Comparison of ENCODE assay signal across 8 cellular contexts in genomic region chr12:46517579-46517962, GRCh38.
DNase-seq lines count a peak whose midpoint lies in the region; ATAC-seq and TF ChIP-seq lines count a peak whose summit lies in the region.

No MANE protein-coding gene starts in this region.

- POLR2A ChIA-PET in CD8-positive, alpha-beta memory T cell (lab: Charles Lee): no interaction called here

- no peaks in the 10 kb centered on the region for H3K9me3 Mint-ChIP-seq in CD8-positive, alpha-beta memory T cell
- no peaks in the 10 kb centered on the region for H3K9me3 Mint-ChIP-seq in endothelial cell (ENCODE audit: unreplicated experiment)

- TF ChIP-seq CTCF in brain microvascular endothelial cell (IDR thresholded peaks at IDR 0.05; ENCODE audit: low read depth, low read length, missing control alignments) (peak; percentile 5), endothelial cell (IDR thresholded peaks at IDR 0.05; ENCODE audit: unreplicated experiment) (no peak)

- H3K9me3 ChIP-seq in CD8-positive, alpha-beta memory T cell (ENCODE audit: low read length): no peaks in the 10 kb centered on the region

- ATAC-seq in GM19397 (IDR thresholded peaks at IDR 0.05; ENCODE audit: unreplicated experiment) (peak; percentile 28), HG03139 (IDR thresholded peaks at IDR 0.05; ENCODE audit: unreplicated experiment) (peak; percentile 31)

- no peak for DNase-seq in CD8-positive, alpha-beta memory T cell
- DNase-seq in brain microvascular endothelial cell (no peak), NCI-H2171 (lab: John Stamatoyannopoulos, UW) (no peak), AML-193 (lab: John Stamatoyannopoulos, UW) (no peak), endothelial cell (ENCODE audit: low spot score) (no peak), hypothalamus (lab: John Stamatoyannopoulos, UW) (no peak)

- no peak overlapping the region for H3K4me3 ChIP-seq in CD8-positive, alpha-beta memory T cell (ENCODE audit: low read length)
- H3K4me3 ChIP-seq in brain microvascular endothelial cell (ENCODE audit: low read depth, low read length): no peak overlapping the region

- H3K36me3 Mint-ChIP-seq in CD8-positive, alpha-beta memory T cell: peaks cover 0 to 20% (median 2%) of the 10 kb centered on the region in 3 donors
- H3K36me3 Mint-ChIP-seq in endothelial cell (ENCODE audit: low read depth, unreplicated experiment): no peaks in the 10 kb centered on the region

- in situ Hi-C loops in brain microvascular endothelial cell (cut with HindIII; ENCODE audit: low pct_ligation_motif_present, low sequenced_read_pairs): no loop called here

- peak overlapping the region; percentile 15 to 67 (median 38) for H3K4me3 Mint-ChIP-seq in CD8-positive, alpha-beta memory T cell
- no peak overlapping the region for H3K4me3 Mint-ChIP-seq in endothelial cell (ENCODE audit: unreplicated experiment)

- CTCF ChIA-PET in CD8-positive, alpha-beta memory T cell (lab: Charles Lee): no interaction called here

- no peaks in the 10 kb centered on the region for H3K27me3 Mint-ChIP-seq in CD8-positive, alpha-beta memory T cell
- H3K27me3 Mint-ChIP-seq in endothelial cell (ENCODE audit: unreplicated experiment): peaks cover 2% of the 10 kb centered on the region

- H3K27ac ChIP-seq in CD8-positive, alpha-beta memory T cell (ENCODE audit: low read depth, low read length): no peak overlapping the region
- no peak overlapping the region for H3K27ac ChIP-seq in brain microvascular endothelial cell

- peaks cover 34 to 56% (median 43%) of the 10 kb centered on the region in 3 donors for H3K4me1 Mint-ChIP-seq in CD8-positive, alpha-beta memory T cell
- H3K4me1 Mint-ChIP-seq in endothelial cell (ENCODE audit: unreplicated experiment): no peaks in the 10 kb centered on the region

- no peaks in the 10 kb centered on the region for H3K27me3 ChIP-seq in CD8-positive, alpha-beta memory T cell (ENCODE audit: insufficient read depth, low read length, poor library complexity, severe bottlenecking)
- H3K27me3 ChIP-seq in brain microvascular endothelial cell (replicated peaks): no peaks in the 10 kb centered on the region

- peaks cover 12% of the 10 kb centered on the region for H3K4me1 ChIP-seq in CD8-positive, alpha-beta memory T cell (ENCODE audit: insufficient read depth, low read length)

- no peaks in the 10 kb centered on the region for H3K36me3 ChIP-seq in CD8-positive, alpha-beta memory T cell (ENCODE audit: insufficient read depth, low read length)
- no peaks in the 10 kb centered on the region for H3K36me3 ChIP-seq in brain microvascular endothelial cell (replicated peaks)

- peak overlapping the region in 6 of 8 donors; percentile 26 to 81 (median 52) for H3K27ac Mint-ChIP-seq in CD8-positive, alpha-beta memory T cell
- no peak overlapping the region for H3K27ac Mint-ChIP-seq in endothelial cell (ENCODE audit: unreplicated experiment)
